In the genomic region with DNA sequence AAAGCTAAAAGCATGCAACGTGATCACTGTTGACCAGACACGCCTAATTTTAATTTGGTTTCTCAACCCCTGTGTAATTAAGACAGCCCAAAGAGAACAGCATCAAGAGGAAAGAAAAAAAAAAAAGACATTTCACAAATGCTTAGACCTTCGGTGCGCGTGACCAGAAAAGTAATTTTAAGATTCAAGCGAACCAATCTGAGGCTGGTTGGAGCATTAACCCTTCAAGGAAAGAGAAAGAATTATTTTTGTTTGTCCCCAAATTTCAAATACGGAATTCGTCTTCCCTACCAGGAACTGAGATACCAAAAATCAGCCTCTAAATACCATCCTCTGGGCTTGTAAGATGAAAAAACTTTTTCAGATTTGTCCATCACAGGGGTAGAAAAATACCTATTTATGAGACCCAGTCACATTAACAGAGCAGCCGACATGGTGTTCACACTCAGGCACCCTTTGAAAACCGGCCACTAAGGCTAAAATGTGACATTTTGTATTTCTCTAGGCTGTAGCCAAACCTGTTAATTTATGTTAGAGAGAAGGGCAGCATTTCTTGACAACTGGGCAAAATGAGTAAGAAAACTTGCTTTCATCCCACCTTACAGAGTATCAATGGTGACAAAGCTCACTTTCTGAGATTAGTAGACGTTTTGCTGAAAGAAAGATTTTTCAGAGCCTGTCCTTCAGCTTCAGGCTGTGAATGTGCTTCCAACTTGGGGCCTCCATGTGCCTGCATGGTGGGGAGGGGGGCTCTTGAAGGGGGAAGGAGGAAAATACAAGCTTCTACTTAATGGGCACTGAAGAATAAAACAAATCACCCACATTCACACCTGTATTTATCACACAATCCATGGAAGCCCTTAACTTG, we compare ENCODE assay signal across 8 cellular contexts.
DNase-seq lines count a peak whose midpoint lies in the region; ATAC-seq, FAIRE-seq and TF ChIP-seq lines count a peak whose summit lies in the region.

No MANE protein-coding gene starts in this region.

- peaks cover 99% of the 10 kb centered on the region for H3K79me2 ChIP-seq in HepG2 (ENCODE audit: insufficient read depth, low read length)

- POLR2A ChIA-PET in HepG2 (lab: Yijun Ruan, JAX), result interaction anchor here (0.7 to 2.9 kb wide), 7 partner anchors 8 to 83 kb away, joined by 3 to 9 read pairs (median 5); no protein-coding TSS in a partner anchor

- peak overlapping the region; percentile 81 for H3K4me3 Mint-ChIP-seq in activated naive CD4-positive, alpha-beta T cell treated with anti-CD3 and anti-CD28 coated beads for 36 hours
- peak overlapping the region; percentile 92 for H3K4me3 Mint-ChIP-seq in activated naive CD4-positive, alpha-beta T cell treated with anti-CD3 and anti-CD28 coated beads, Interleukin-2, amount 50 U/mL, for 24 hours

- TF ChIP-seq POLR2A in HepG2 (IDR thresholded peaks at IDR 0.05; ENCODE audit: insufficient read depth in 1 of 2, low read depth in 2 of 2, low read length in 2 of 2), result no peak
- TF ChIP-seq POLR2A in transverse colon (IDR thresholded peaks at IDR 0.05), result no peak

- TF ChIP-seq EP300 in HepG2 (IDR thresholded peaks at IDR 0.05; ENCODE audit: low read depth in 2 of 2, low read length in 2 of 2) (no peak), HepG2 (CRISPR knock-in tag; IDR thresholded peaks at IDR 0.05; ENCODE audit: borderline replicate concordance) (no peak), transverse colon (IDR thresholded peaks at IDR 0.05; ENCODE audit: low read depth) (no peak)

- H3K4me3 ChIP-seq in HepG2 (replicated peaks in 1 of 3; ENCODE audit: insufficient read depth in 1 of 3, low read depth in 2 of 3, low read length in 3 of 3), result peak overlapping the region; percentile 54 to 72 (median 67)
- peak overlapping the region in 2 of 4 donors; percentile 32 to 53 for H3K4me3 ChIP-seq in transverse colon

- no peaks in the 10 kb centered on the region for H3K27me3 Mint-ChIP-seq in activated naive CD4-positive, alpha-beta T cell treated with anti-CD3 and anti-CD28 coated beads for 36 hours (ENCODE audit: low read depth)
- H3K27me3 Mint-ChIP-seq in activated naive CD4-positive, alpha-beta T cell treated with anti-CD3 and anti-CD28 coated beads, Interleukin-2, amount 50 U/mL, for 24 hours, result no peaks in the 10 kb centered on the region

- peaks cover 0 to 1% of the 10 kb centered on the region in 2 experiments; a peak in 2 of 5 replicates for H3K36me3 ChIP-seq in HepG2 (replicated peaks in 1 of 2; ENCODE audit: control insufficient read depth in 1 of 2, insufficient read depth in 2 of 2, low read length in 2 of 2)
- no peaks in the 10 kb centered on the region for H3K36me3 ChIP-seq in transverse colon

- 43% methylated on average over 11 of the region's 11 CpGs for WGBS in HepG2 (ENCODE audit: low lambda C conversion rate)
- WGBS in transverse colon (ENCODE audit: low coverage in 1 of 2), 2 donors, result 20 to 28% methylated on average over 10 to 11 of the region's 11 CpGs

- H3K4me1 Mint-ChIP-seq in activated naive CD4-positive, alpha-beta T cell treated with anti-CD3 and anti-CD28 coated beads for 36 hours (ENCODE audit: low read depth), result peaks cover 93% of the 10 kb centered on the region
- peaks cover 98% of the 10 kb centered on the region for H3K4me1 Mint-ChIP-seq in activated naive CD4-positive, alpha-beta T cell treated with anti-CD3 and anti-CD28 coated beads, Interleukin-2, amount 50 U/mL, for 24 hours

- BruUV-seq in HepG2 (replicated peaks; lab: Mats Ljungman, UMichigan), result no TSS peak

- intact Hi-C loops in activated naive CD4-positive, alpha-beta T cell treated with anti-CD3 and anti-CD28 coated beads for 36 hours (cut with micrococcal nuclease), result loop anchor here (1.0 to 5.0 kb wide), 16 partner anchors 12 to 962 kb away; a partner anchor contains a TSS
- intact Hi-C loops in HepG2 (cut with micrococcal nuclease; ENCODE audit: unreplicated experiment) (loop anchor here (2.0 kb wide), 1 partner anchor 17 kb away; no protein-coding TSS in a partner anchor), transverse colon (cut with DNase I; ENCODE audit: low total_unique reads) (no loop called here)

- TF ChIP-seq CTCF in HepG2 (CRISPR knock-in tag; IDR thresholded peaks at IDR 0.05) (no peak), transverse colon (IDR thresholded peaks at IDR 0.05) (no peak)

- H3K27ac Mint-ChIP-seq in activated naive CD4-positive, alpha-beta T cell treated with anti-CD3 and anti-CD28 coated beads for 36 hours, result peak overlapping the region; percentile 97
- H3K27ac Mint-ChIP-seq in activated naive CD4-positive, alpha-beta T cell treated with anti-CD3 and anti-CD28 coated beads, Interleukin-2, amount 50 U/mL, for 24 hours, result peak overlapping the region; percentile 99

- peak overlapping the region; percentile 94 for H3K27ac ChIP-seq in HepG2 (ENCODE audit: extremely low read length, insufficient read depth, low read length)
- peak overlapping the region; percentile 84 to 94 (median 88) for H3K27ac ChIP-seq in transverse colon

- TF ChIP-seq RAD21 in HepG2 (CRISPR knock-in tag; IDR thresholded peaks at IDR 0.05), result no peak

- no peaks in the 10 kb centered on the region for H3K27me3 ChIP-seq in HepG2 (ENCODE audit: control insufficient read depth in 1 of 2, insufficient read depth in 2 of 2, low read length in 2 of 2)
- no peaks in the 10 kb centered on the region for H3K27me3 ChIP-seq in transverse colon

- H3K9me3 ChIP-seq in HepG2 (ENCODE audit: low read length), result no peaks in the 10 kb centered on the region
- H3K9me3 ChIP-seq in transverse colon, result no peaks in the 10 kb centered on the region

- DNase-seq in activated naive CD4-positive, alpha-beta T cell treated with anti-CD3 and anti-CD28 coated beads for 36 hours, result no peak
- no peak for DNase-seq in activated naive CD4-positive, alpha-beta T cell treated with anti-CD3 and anti-CD28 coated beads, Interleukin-2, amount 50 U/mL, for 16 hours
- DNase-seq in HepG2 (ENCODE audit: low spot score) (no peak), transverse colon (no peak), LoVo (ENCODE audit: low spot score) (no peak), AML-193 (lab: John Stamatoyannopoulos, UW) (no peak), DMS 273 treated with DMSO at 0.1 percent for 48 hours (lab: John Stamatoyannopoulos, UW) (no peak)

- H3K9me3 Mint-ChIP-seq in activated naive CD4-positive, alpha-beta T cell treated with anti-CD3 and anti-CD28 coated beads for 36 hours, result no peaks in the 10 kb centered on the region
- no peaks in the 10 kb centered on the region for H3K9me3 Mint-ChIP-seq in activated naive CD4-positive, alpha-beta T cell treated with anti-CD3 and anti-CD28 coated beads, Interleukin-2, amount 50 U/mL, for 24 hours

- no peaks in the 10 kb centered on the region for H4K20me1 ChIP-seq in HepG2 (ENCODE audit: insufficient read depth, low read length)

- ATAC-seq in HepG2, result no peak

- H2AFZ ChIP-seq in HepG2 (ENCODE audit: low read length), result no peak overlapping the region

- H3K4me1 ChIP-seq in HepG2 (ENCODE audit: insufficient read depth, low read length) (peaks cover 95% of the 10 kb centered on the region), transverse colon (peaks cover 50 to 94% (median 81%) of the 10 kb centered on the region in 4 donors)

- peaks cover 73% of the 10 kb centered on the region for H3K36me3 Mint-ChIP-seq in activated naive CD4-positive, alpha-beta T cell treated with anti-CD3 and anti-CD28 coated beads for 36 hours (ENCODE audit: low read depth)
- H3K36me3 Mint-ChIP-seq in activated naive CD4-positive, alpha-beta T cell treated with anti-CD3 and anti-CD28 coated beads, Interleukin-2, amount 50 U/mL, for 24 hours, result peaks cover 56% of the 10 kb centered on the region

- CTCF ChIA-PET in activated naive CD4-positive, alpha-beta T cell treated with anti-CD3 and anti-CD28 coated beads for 36 hours (lab: Charles Lee), result interaction anchor here (0.5 to 1.5 kb wide), 14 partner anchors 8 to 183 kb away, joined by 3 to 8 read pairs (median 4); no protein-coding TSS in a partner anchor
- CTCF ChIA-PET in HepG2 (lab: Yijun Ruan, JAX; ENCODE audit: low intra/inter-chr PET ratio, low total read pairs), result interaction anchor here (1.0 kb wide), 1 partner anchor 18 kb away, joined by 3 read pairs; no protein-coding TSS in a partner anchor

- peak overlapping the region; percentile 84 for H3K4me2 ChIP-seq in HepG2 (ENCODE audit: low read depth, low read length)

- peak overlapping the region; percentile 76 for H3K9ac ChIP-seq in HepG2 (ENCODE audit: insufficient read depth, low read depth, low read length)

- in situ Hi-C loops in HepG2 (cut with HindIII; ENCODE audit: extremely low pct_ligation_motif_present, low pct_unique_long_range_greater_than_20kb) (no loop called here), transverse colon (cut with MboI; ENCODE audit: low pct_ligation_motif_present in 1 of 4, low pct_unique_long_range_greater_than_20kb in 1 of 4, low sequenced_read_pairs in 3 of 4) (no loop called here)

- no peak for FAIRE-seq in HepG2 (lab: Jason Lieb, UNC)

TF ChIP-seq in HepG2, 621 proteins besides CTCF, POLR2A, EP300 and RAD21 (continues in another document):
- 0 out of 2 replicates have a peak, but pooled peaks have one; percentile 2 for TF ChIP-seq ZBTB7B (CRISPR knock-in tag; IDR thresholded peaks at IDR 0.05)
- TF ChIP-seq PITX1 (CRISPR knock-in tag; IDR thresholded peaks at IDR 0.05), result 0 out of 2 replicates have a peak, but pooled peaks have one; percentile 3
- TF ChIP-seq YEATS2 (CRISPR knock-in tag; IDR thresholded peaks at IDR 0.05; ENCODE audit: borderline replicate concordance), result no peak
- TF ChIP-seq NCOA5 (CRISPR knock-in tag; IDR thresholded peaks at IDR 0.05), result no peak
- no peak for TF ChIP-seq ZNF121 (CRISPR knock-in tag; IDR thresholded peaks at IDR 0.05)
- no peak for TF ChIP-seq ZNF235 (CRISPR knock-in tag; IDR thresholded peaks at IDR 0.05; ENCODE audit: borderline replicate concordance)
- TF ChIP-seq ZNF251 (CRISPR knock-in tag; IDR thresholded peaks at IDR 0.05), result no peak
- TF ChIP-seq ZNF33B (CRISPR knock-in tag; IDR thresholded peaks at IDR 0.05), result no peak
- TF ChIP-seq ZNF816 (CRISPR knock-in tag; IDR thresholded peaks at IDR 0.05; ENCODE audit: borderline replicate concordance), result no peak
- TF ChIP-seq NCOA1 (CRISPR knock-in tag; IDR thresholded peaks at IDR 0.05), result no peak
- TF ChIP-seq, protein P1, sequence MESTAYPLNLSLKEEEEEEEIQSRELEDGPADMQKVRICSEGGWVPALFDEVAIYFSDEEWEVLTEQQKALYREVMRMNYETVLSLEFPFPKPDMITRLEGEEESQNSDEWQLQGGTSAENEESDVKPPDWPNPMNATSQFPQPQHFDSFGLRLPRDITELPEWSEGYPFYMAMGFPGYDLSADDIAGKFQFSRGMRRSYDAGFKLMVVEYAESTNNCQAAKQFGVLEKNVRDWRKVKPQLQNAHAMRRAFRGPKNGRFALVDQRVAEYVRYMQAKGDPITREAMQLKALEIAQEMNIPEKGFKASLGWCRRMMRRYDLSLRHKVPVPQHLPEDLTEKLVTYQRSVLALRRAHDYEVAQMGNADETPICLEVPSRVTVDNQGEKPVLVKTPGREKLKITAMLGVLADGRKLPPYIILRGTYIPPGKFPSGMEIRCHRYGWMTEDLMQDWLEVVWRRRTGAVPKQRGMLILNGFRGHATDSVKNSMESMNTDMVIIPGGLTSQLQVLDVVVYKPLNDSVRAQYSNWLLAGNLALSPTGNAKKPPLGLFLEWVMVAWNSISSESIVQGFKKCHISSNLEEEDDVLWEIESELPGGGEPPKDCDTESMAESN (CRISPR knock-in tag; conservative IDR thresholded peaks at IDR 0.05), result no peak
- TF ChIP-seq CCDC6 (CRISPR knock-in tag; IDR thresholded peaks at IDR 0.05), result no peak
